29 cellular contexts compared by ENCODE assay signal in genomic region chr12:121509339-121509738, GRCh38.
"Had no signal": no experiment of that assay in that cellular context is flagged by ENCODE, and none has a peak within 500 bp of the region (broad histone marks: within the 10 kb centered on the region; RNA-seq: fewer than 3 reads in every experiment).

No MANE protein-coding gene starts in this region.

- FAIRE-seq: colon, endometrium, endothelial cell of umbilical vein, frontal cortex had no signal

- H3K27me3 Mint-ChIP-seq: dendritic cell treated with granulocyte-macrophage colony-stimulating factor and Interleukin-4, amounts not matched to agents 40 ng/mL and 50 ng/mL, for 4 days; effector memory CD8-positive, alpha-beta T cell had no signal

- H3K4me3 Mint-ChIP-seq: dendritic cell treated with granulocyte-macrophage colony-stimulating factor and Interleukin-4, amounts not matched to agents 40 ng/mL and 50 ng/mL, for 4 days; effector memory CD8-positive, alpha-beta T cell; endodermal cell had no signal

- DNase-seq: colonic mucosa; cortex of kidney; dermis blood vessel endothelial cell; dorsolateral prefrontal cortex; effector CD4-positive, alpha-beta T cell; effector CD8-positive, alpha-beta T cell; effector memory CD4-positive, alpha-beta T cell; effector memory CD8-positive, alpha-beta T cell; endodermal cell; erythroblast; esophagus squamous epithelium; foreskin fibroblast; foreskin keratinocyte; foreskin melanocyte; gastrocnemius medialis; glutamatergic neuron; head of caudate nucleus; heart left ventricle; heart right ventricle had no signal

- H3K27me3 ChIP-seq: colonic mucosa, dorsolateral prefrontal cortex, esophagus muscularis mucosa, esophagus squamous epithelium, foreskin keratinocyte, gastrocnemius medialis, gastroesophageal sphincter, heart left ventricle, heart right ventricle had no signal

- ATAC-seq: effector memory CD8-positive, alpha-beta T cell; esophagus mucosa; foreskin keratinocyte; gastrocnemius medialis; gastroesophageal sphincter; heart left ventricle; heart right ventricle had no signal

- H3K4me1 ChIP-seq: colonic mucosa, esophagus muscularis mucosa, esophagus squamous epithelium, foreskin keratinocyte, gastrocnemius medialis, gastroesophageal sphincter, heart left ventricle, heart right ventricle had no signal

- H3K36me3 ChIP-seq: colonic mucosa had no signal

- H3K27ac ChIP-seq: colonic mucosa, coronary artery, epithelial cell of prostate, esophagus muscularis mucosa, esophagus squamous epithelium, foreskin keratinocyte, gastrocnemius medialis, gastroesophageal sphincter, heart left ventricle, heart right ventricle had no signal

- H3K4me3 ChIP-seq: colonic mucosa, coronary artery, dorsolateral prefrontal cortex, esophagus muscularis mucosa, esophagus squamous epithelium, gastrocnemius medialis, gastroesophageal sphincter, heart left ventricle, heart right ventricle had no signal

- H3K9me3 Mint-ChIP-seq: dendritic cell treated with granulocyte-macrophage colony-stimulating factor and Interleukin-4, amounts not matched to agents 40 ng/mL and 50 ng/mL, for 4 days; effector memory CD8-positive, alpha-beta T cell had no signal

- H3K27ac Mint-ChIP-seq: dendritic cell treated with granulocyte-macrophage colony-stimulating factor and Interleukin-4, amounts not matched to agents 40 ng/mL and 50 ng/mL, for 4 days had no signal

- H3K9me3 ChIP-seq: colonic mucosa, esophagus muscularis mucosa, esophagus squamous epithelium, gastrocnemius medialis, gastroesophageal sphincter, heart left ventricle, heart right ventricle had no signal
